13 cellular contexts compared by ENCODE assay signal in genomic region chr7:135748770-135749169, GRCh38. TPM values are rescaled to one million over a fixed set of nuclear protein-coding genes. Genes with fewer than 3 reads are reported as not detected.
DNase-seq lines count a peak whose midpoint lies in the region; ATAC-seq and TF ChIP-seq lines count a peak whose summit lies in the region.
"Had no signal": no experiment of that assay in that cellular context is flagged by ENCODE, and none has a peak within 500 bp of the region (broad histone marks: within the 10 kb centered on the region; RNA-seq: fewer than 3 reads in every experiment).

TSS of gene FAM180A (minus strand) at chr7:135748813. CDS start at chr7:135748580, 233 bp downstream.

- no peak within 1 kb of the TSS for H3K9ac ChIP-seq in MM.1S (ENCODE audit: low read length)

- H3K36me3 ChIP-seq in lower lobe of right lung (no peaks in the 10 kb centered on the region), tibial nerve (no peaks in the 10 kb centered on the region), MM.1S (replicated peaks; ENCODE audit: insufficient read depth, low read length) (no peaks in the 10 kb centered on the region)

- H3K4me3 ChIP-seq in lower lobe of right lung (peak within 1 kb of the TSS; percentile 36), tibial nerve (peak within 1 kb of the TSS in 1 of 4 donors; percentile 28), MM.1S (ENCODE audit: low read length) (no peak within 1 kb of the TSS)

- TF ChIP-seq POLR2A in tibial nerve (IDR thresholded peaks at IDR 0.05) = no peak

- no peaks in the 10 kb centered on the region for H3K4me1 ChIP-seq in lower lobe of right lung
- peaks cover 0 to 25% (median 0%) of the 10 kb centered on the region in 4 donors for H3K4me1 ChIP-seq in tibial nerve
- no peaks in the 10 kb centered on the region for H3K4me1 ChIP-seq in MM.1S (ENCODE audit: low read length)

- no peaks in the 10 kb centered on the region for H3K9me2 ChIP-seq in MM.1S (replicated peaks; ENCODE audit: insufficient read depth, low read length)

- no peak within 1 kb of the TSS for H3K4me2 ChIP-seq in MM.1S (ENCODE audit: low read depth, low read length)

- no peak within 1 kb of the TSS for H2AFZ ChIP-seq in MM.1S (ENCODE audit: low read length)

- ATAC-seq in lower lobe of right lung (peak; percentile 33 to 34), HG02870 (IDR thresholded peaks at IDR 0.05; ENCODE audit: unreplicated experiment) (no peak)

- TF ChIP-seq EP300 in tibial nerve (IDR thresholded peaks at IDR 0.05) = peak in 1 of 2 donors; percentile 64

- no peaks in the 10 kb centered on the region for H3K9me3 ChIP-seq in lower lobe of right lung
- H3K9me3 ChIP-seq in tibial nerve = no peaks in the 10 kb centered on the region
- H3K9me3 ChIP-seq in MM.1S (replicated peaks; ENCODE audit: insufficient read depth, low read length) = no peaks in the 10 kb centered on the region

- H3K27me3 ChIP-seq in lower lobe of right lung (ENCODE audit: low read depth) = no peaks in the 10 kb centered on the region
- H3K27me3 ChIP-seq in tibial nerve = no peaks in the 10 kb centered on the region
- H3K27me3 ChIP-seq in MM.1S (replicated peaks; ENCODE audit: insufficient read depth, low read length) = no peaks in the 10 kb centered on the region

- no peaks in the 10 kb centered on the region for H3F3A ChIP-seq in MM.1S (ENCODE audit: insufficient read depth, low read length)

- no peaks in the 10 kb centered on the region for H4K20me1 ChIP-seq in MM.1S (ENCODE audit: insufficient read depth, low read length)

- DNase-seq in HS-5 (ENCODE audit: low read depth) = peak; percentile 74
- no peak for DNase-seq in epithelial cell of prostate (ENCODE audit: low read depth, low spot score)
- DNase-seq in lower lobe of right lung = no peak
- DNase-seq in tibial nerve (ENCODE audit: low spot score in 2 of 2) = peak; percentile 24 to 53
- no peak for DNase-seq in HPDE6-E6E7 (ENCODE audit: extremely low spot score)
- no peak for DNase-seq in MM.1S
- DNase-seq in NCI-H82 (lab: John Stamatoyannopoulos, UW) = no peak
- DNase-seq: activated CD4-positive, CD25-positive, alpha-beta regulatory T cell; activated naive CD4-positive, alpha-beta T cell; NCI-H1694 treated with DMSO at 0.1 percent for 48 hours; stimulated activated CD4-positive, alpha-beta T cell treated with anti-CD3 and anti-CD28 coated beads, Interleukin-1b, Interleukin-23, amount 100 ng/mL, for 48 hours had no signal

- 61 to 65% methylated on average over 11 of the region's 11 CpGs for WGBS in tibial nerve, 2 donors

- H3K27ac ChIP-seq in epithelial cell of prostate (peak within 1 kb of the TSS; percentile 64), lower lobe of right lung (no peak within 1 kb of the TSS), tibial nerve (peak within 1 kb of the TSS; percentile 40 to 85 (median 46)), MM.1S (ENCODE audit: low read length) (no peak within 1 kb of the TSS)

- intact Hi-C loops in lower lobe of right lung (cut with DNase I) = no loop called here

- no peaks in the 10 kb centered on the region for H3K79me2 ChIP-seq in MM.1S (ENCODE audit: low read length)

- TF ChIP-seq CTCF in lower lobe of right lung (IDR thresholded peaks at IDR 0.05) (no peak), tibial nerve (IDR thresholded peaks at IDR 0.05) (no peak), MM.1S (IDR thresholded peaks at IDR 0.05; ENCODE audit: low read length) (no peak)

RNA-seq across cellular contexts. Expression of gene FAM180A, which starts in this region (rescaled TPM):
- total RNA-seq in lower lobe of right lung (3.0 TPM), tibial nerve (1 to 10 TPM; 2.1 to 7.7 (median 3.7) TPM)
- total RNA-seq: mononuclear cell had no signal

Comparison
In these comparisons a context has a peak if more than half of its experiments do, and no peak if none do; other contexts are left out.
1. DNase-seq: peak in HS-5 (single experiment) and tibial nerve (2 of 2); none in epithelial cell of prostate (single experiment), lower lobe of right lung (single experiment), HPDE6-E6E7 (single experiment), MM.1S (single experiment) and NCI-H82 (single experiment).
2. H3K27ac ChIP-seq: peak in epithelial cell of prostate (single experiment) and tibial nerve (4 of 4); none in lower lobe of right lung (single experiment) and MM.1S (single experiment).